Comparison of ENCODE assay signal across 10 cellular contexts in genomic region chr10:103546401-103546800, GRCh38. TPM values are rescaled to one million over a fixed set of nuclear protein-coding genes. Genes with fewer than 3 reads are reported as not detected.
"Had no signal": no experiment of that assay in that cellular context is flagged by ENCODE, and none has a peak within 500 bp of the region (broad histone marks: within the 10 kb centered on the region; RNA-seq: fewer than 3 reads in every experiment).

No MANE protein-coding gene starts in this region.

- DNase-seq: activated CD4-positive, alpha-beta T cell treated with anti-CD3 and anti-CD28 coated beads for 48 hours; activated CD8-positive, alpha-beta T cell treated with anti-CD3 and anti-CD28 coated beads, Interleukin-2, amount 10 ng/mL, durations not matched to agents 7 days and 5 days; dermis blood vessel endothelial cell; hippocampal formation; lower lobe of right lung; midbrain; retina had no signal

- H3K27ac ChIP-seq: lower lobe of right lung, neural progenitor cell, ovary, tibial artery had no signal

- H3K36me3 ChIP-seq: lower lobe of right lung, neural progenitor cell, ovary, tibial artery had no signal

- H3K9me3 ChIP-seq: lower lobe of right lung, ovary, tibial artery had no signal

- H3K4me3 ChIP-seq: lower lobe of right lung, neural progenitor cell, ovary, tibial artery had no signal

- H3K27me3 ChIP-seq: neural progenitor cell, ovary, tibial artery had no signal

RNA-seq across cellular contexts. Expression of gene NEURL1, which starts 52.9 kb away (rescaled TPM):
- total RNA-seq: dermis blood vessel endothelial cell had no signal
